Comparison of ENCODE assay signal across 30 cellular contexts in genomic region chr11:85438328-85438727, GRCh38.
"Had no signal": no experiment of that assay in that cellular context is flagged by ENCODE, and none has a peak within 500 bp of the region (broad histone marks: within the 10 kb centered on the region; RNA-seq: fewer than 3 reads in every experiment).

No MANE protein-coding gene starts in this region.

- H3K27me3 ChIP-seq: neutrophil, ovary, spleen, suprapubic skin, testis, tibial artery, transverse colon, upper lobe of right lung, uterus had no signal

- H3K4me3 ChIP-seq: ovary, psoas muscle, skin epidermis, smooth muscle cell, spleen, suprapubic skin, testis, tibial artery, transverse colon, upper lobe of right lung, uterus had no signal

- H3K9me3 ChIP-seq: neutrophil, ovary, testis, transverse colon had no signal

- H3K9ac ChIP-seq: parathyroid adenoma had no signal

- ATAC-seq: naive thymus-derived CD8-positive, alpha-beta T cell; natural killer cell treated with Interleukin-12 subunit alpha and Interleukin-12 subunit beta and Interleukin-15 and Interleukin-18, amount 100 ng/mL, for 72 hours; psoas muscle; right cardiac atrium; sciatic nerve; stimulated activated memory B cell treated with anti-CD40 and anti-IgM and Interleukin-4, amounts not matched to agents 10 μg/mL and 1 μg/mL and 100 μg/mL, for 72 hours; stimulated activated naive CD8-positive, alpha-beta T cell treated with anti-CD3 and anti-CD28 coated beads, Interleukin-15, amount 100 ng/mL, for 72 hours; stimulated activated naive CD8-positive, alpha-beta T cell treated with anti-CD3 and anti-CD28 coated beads, Interleukin-15, Interleukin-2, amounts not matched to agents 100 U/mL and 50 U/mL, for 24 hours; upper lobe of right lung had no signal

- H3K36me3 ChIP-seq: neutrophil, ovary, spleen, suprapubic skin, transverse colon, upper lobe of right lung, uterus had no signal

- H3K79me2 ChIP-seq: parathyroid adenoma had no signal

- H3K4me1 ChIP-seq: parathyroid adenoma, psoas muscle, spleen, suprapubic skin, testis, tibial artery, transverse colon, upper lobe of right lung, uterus had no signal

- H3K4me2 ChIP-seq: smooth muscle cell had no signal

- H2AFZ ChIP-seq: parathyroid adenoma had no signal

- H3K27ac ChIP-seq: neutrophil, ovary, parathyroid adenoma, psoas muscle, skin epidermis, spleen, suprapubic skin, testis, tibial artery, transverse colon, upper lobe of right lung, uterus had no signal

- DNase-seq: naive thymus-derived CD8-positive, alpha-beta T cell; nephron progenitor cell; nucleus accumbens; ovary; posterior cingulate gyrus; psoas muscle; right cardiac atrium; spleen; stimulated activated CD4-positive, alpha-beta T cell treated with anti-CD3 and anti-CD28 coated beads, Interleukin-12 subunit alpha, Interleukin-12 subunit beta, amount 100 ng/mL, for 4 hours; stimulated activated CD4-positive, alpha-beta T cell treated with anti-CD3 and anti-CD28 coated beads, Interleukin-1b, Interleukin-23, amount 100 ng/mL, for 48 hours; stimulated activated CD4-positive, alpha-beta T cell treated with anti-CD3 and anti-CD28 coated beads, Interleukin-4, amount 100 ng/mL, for 1 hour; stimulated activated CD4-positive, alpha-beta T cell treated with anti-CD3 and anti-CD28 coated beads, Interleukin-4, amount 100 ng/mL, for 4 hours; stimulated activated CD8-positive, alpha-beta memory T cell treated with anti-CD3 and anti-CD28 coated beads, Interleukin-4, amount 100 ng/mL, for 48 hours; stimulated activated naive CD4-positive, alpha-beta T cell; stimulated activated naive CD8-positive, alpha-beta T cell treated with anti-CD3 and anti-CD28 coated beads, Interleukin-15, amount 100 ng/mL, for 72 hours; stimulated activated naive CD8-positive, alpha-beta T cell treated with anti-CD3 and anti-CD28 coated beads, Interleukin-15, Interleukin-2, amounts not matched to agents 100 U/mL and 50 U/mL, for 24 hours; substantia nigra; testis; tibial artery; transverse colon; upper lobe of right lung; uterus had no signal
